ENCODE assay signal across 20 cellular contexts in genomic region chr10:62085821-62086220, GRCh38.
DNase-seq lines count a peak whose midpoint lies in the region; ATAC-seq and TF ChIP-seq lines count a peak whose summit lies in the region.
"Had no signal": no experiment of that assay in that cellular context is flagged by ENCODE, and none has a peak within 500 bp of the region (broad histone marks: within the 10 kb centered on the region; RNA-seq: fewer than 3 reads in every experiment).

No MANE protein-coding gene starts in this region.

- H3K4me3 Mint-ChIP-seq in activated CD4-positive, alpha-beta T cell treated with anti-CD3 and anti-CD28 coated beads, Interleukin-2, amount 10 ng/mL, durations not matched to agents 24 days and 14 days = no peak overlapping the region
- H3K4me3 Mint-ChIP-seq in stimulated activated effector memory CD8-positive, alpha-beta T cell treated with anti-CD3 and anti-CD28 coated beads, Interleukin-12 subunit alpha, Interleukin-12 subunit beta, amount 100 ng/mL, for 72 hours = no peak overlapping the region
- H3K4me3 Mint-ChIP-seq: CD4-positive, alpha-beta T cell had no signal

- peak overlapping the region; percentile 88 for H3K27ac Mint-ChIP-seq in activated CD4-positive, alpha-beta T cell treated with anti-CD3 and anti-CD28 coated beads, Interleukin-2, amount 10 ng/mL, durations not matched to agents 24 days and 14 days
- H3K27ac Mint-ChIP-seq in stimulated activated effector memory CD8-positive, alpha-beta T cell treated with anti-CD3 and anti-CD28 coated beads, Interleukin-12 subunit alpha, Interleukin-12 subunit beta, amount 100 ng/mL, for 72 hours = peak overlapping the region; percentile 38
- H3K27ac Mint-ChIP-seq: CD4-positive, alpha-beta T cell had no signal

- peak overlapping the region; percentile 40 for H3K9ac ChIP-seq in OCI-LY3 (ENCODE audit: low read length)

- no peak for DNase-seq in activated CD4-positive, alpha-beta T cell treated with anti-CD3 and anti-CD28 coated beads, Interleukin-2, amount 10 ng/mL, durations not matched to agents 24 days and 14 days
- no peak for DNase-seq in activated CD4-positive, alpha-beta T cell treated with anti-CD3 and anti-CD28 coated beads, Interleukin-2, amount 50 U/mL, for 4 hours
- no peak for DNase-seq in esophagus muscularis mucosa (ENCODE audit: extremely low spot score)
- DNase-seq in stimulated activated effector memory CD8-positive, alpha-beta T cell treated with anti-CD3 and anti-CD28 coated beads, Interleukin-12 subunit alpha, Interleukin-12 subunit beta, amount 100 ng/mL, for 72 hours (ENCODE audit: low spot score in 2 of 2) = peak in 1 of 2 donors; percentile 41
- DNase-seq in prostate gland (ENCODE audit: low spot score) = no peak
- no peak for DNase-seq in adrenal gland
- no peak for DNase-seq in NCI-H2171 (lab: John Stamatoyannopoulos, UW)
- DNase-seq: activated effector memory CD4-positive, alpha-beta T cell treated with anti-CD3 and anti-CD28 coated beads, Interleukin-2, amount 50 U/mL, for 16 hours; CD4-positive, alpha-beta T cell; heart left ventricle; islet precursor cell; mammary epithelial cell; MM.1S; NCI-H1930; NCI-H510A; SJCRH30; T1000 had no signal

- no peak overlapping the region for H2AFZ ChIP-seq in OCI-LY3 (ENCODE audit: low read depth, low read length)

- peaks cover 82% of the 10 kb centered on the region for H3K36me3 Mint-ChIP-seq in activated CD4-positive, alpha-beta T cell treated with anti-CD3 and anti-CD28 coated beads, Interleukin-2, amount 10 ng/mL, durations not matched to agents 24 days and 14 days (ENCODE audit: low read depth)
- peaks cover 100% of the 10 kb centered on the region for H3K36me3 Mint-ChIP-seq in stimulated activated effector memory CD8-positive, alpha-beta T cell treated with anti-CD3 and anti-CD28 coated beads, Interleukin-12 subunit alpha, Interleukin-12 subunit beta, amount 100 ng/mL, for 72 hours

- peaks cover 23% of the 10 kb centered on the region for H3K36me3 ChIP-seq in OCI-LY3 (replicated peaks; ENCODE audit: low read depth, low read length)
- H3K36me3 ChIP-seq in esophagus muscularis mucosa = peaks cover 7 to 54% (median 43%) of the 10 kb centered on the region in 4 donors
- peaks cover 1 to 2% of the 10 kb centered on the region in 2 donors for H3K36me3 ChIP-seq in prostate gland
- H3K36me3 ChIP-seq in adrenal gland (replicated peaks in 1 of 2) = peaks cover 0 to 29% of the 10 kb centered on the region in 2 donors
- H3K36me3 ChIP-seq: breast epithelium had no signal

- TF ChIP-seq CTCF in OCI-LY3 (IDR thresholded peaks at IDR 0.05; ENCODE audit: low read depth, low read length) (no peak), esophagus muscularis mucosa (IDR thresholded peaks at IDR 0.05) (no peak), prostate gland (IDR thresholded peaks at IDR 0.05) (no peak), adrenal gland (IDR thresholded peaks at IDR 0.05) (no peak)

- peaks cover 70% of the 10 kb centered on the region for H3K4me1 Mint-ChIP-seq in activated CD4-positive, alpha-beta T cell treated with anti-CD3 and anti-CD28 coated beads, Interleukin-2, amount 10 ng/mL, durations not matched to agents 24 days and 14 days
- H3K4me1 Mint-ChIP-seq in stimulated activated effector memory CD8-positive, alpha-beta T cell treated with anti-CD3 and anti-CD28 coated beads, Interleukin-12 subunit alpha, Interleukin-12 subunit beta, amount 100 ng/mL, for 72 hours = peaks cover 48% of the 10 kb centered on the region

- intact Hi-C loops in activated CD4-positive, alpha-beta T cell treated with anti-CD3 and anti-CD28 coated beads, Interleukin-2, amount 10 ng/mL, durations not matched to agents 24 days and 14 days (cut with micrococcal nuclease) = no loop called here
- intact Hi-C loops in esophagus muscularis mucosa (cut with DNase I) = no loop called here
- intact Hi-C loops in prostate gland (cut with DNase I) = no loop called here
- intact Hi-C loops in adrenal gland (cut with DNase I) = no loop called here

- WGBS in esophagus muscularis mucosa = 97% methylated on average over 2 of the region's 2 CpGs
- 97% methylated on average over 2 of the region's 2 CpGs for WGBS in prostate gland
- WGBS in adrenal gland, 4 donors = 94 to 99% (median 97%) methylated on average over 2 of the region's 2 CpGs

- TF ChIP-seq POLR2A in esophagus muscularis mucosa (IDR thresholded peaks at IDR 0.05; ENCODE audit: low read depth) (no peak), prostate gland (IDR thresholded peaks at IDR 0.05) (no peak), adrenal gland (IDR thresholded peaks at IDR 0.05) (no peak)

- ATAC-seq in stimulated activated effector memory CD8-positive, alpha-beta T cell treated with anti-CD3 and anti-CD28 coated beads, Interleukin-12 subunit alpha, Interleukin-12 subunit beta, amount 100 ng/mL, for 72 hours = no peak
- ATAC-seq: heart left ventricle, sciatic nerve had no signal

- no peaks in the 10 kb centered on the region for H4K20me1 ChIP-seq in OCI-LY3 (ENCODE audit: insufficient read depth, low read length)

- H3K27me3 Mint-ChIP-seq in activated CD4-positive, alpha-beta T cell treated with anti-CD3 and anti-CD28 coated beads, Interleukin-2, amount 10 ng/mL, durations not matched to agents 24 days and 14 days = no peaks in the 10 kb centered on the region
- H3K27me3 Mint-ChIP-seq: CD4-positive, alpha-beta T cell had no signal

- H3K27ac ChIP-seq in OCI-LY3 (ENCODE audit: low read length) (peak overlapping the region; percentile 97), esophagus muscularis mucosa (replicated peaks in 1 of 4) (peak overlapping the region in 3 of 4 donors; percentile 82 to 84 (median 83)), prostate gland (no peak overlapping the region), adrenal gland (no peak overlapping the region)
- H3K27ac ChIP-seq: SJCRH30 had no signal

- H3K79me2 ChIP-seq in OCI-LY3 (ENCODE audit: low read length) = peaks cover 9% of the 10 kb centered on the region

- no peaks in the 10 kb centered on the region for H3K27me3 ChIP-seq in OCI-LY3 (ENCODE audit: low read depth, low read length)
- H3K27me3 ChIP-seq in esophagus muscularis mucosa = no peaks in the 10 kb centered on the region
- H3K27me3 ChIP-seq in prostate gland (replicated peaks; ENCODE audit: insufficient read depth) = no peaks in the 10 kb centered on the region
- H3K27me3 ChIP-seq in adrenal gland = no peaks in the 10 kb centered on the region
- H3K27me3 ChIP-seq: breast epithelium, heart left ventricle, SJCRH30 had no signal

- no peaks in the 10 kb centered on the region for H3K9me3 ChIP-seq in OCI-LY3 (ENCODE audit: insufficient read depth, low read length)
- no peaks in the 10 kb centered on the region for H3K9me3 ChIP-seq in esophagus muscularis mucosa
- H3K9me3 ChIP-seq in prostate gland = no peaks in the 10 kb centered on the region
- no peaks in the 10 kb centered on the region for H3K9me3 ChIP-seq in adrenal gland (replicated peaks in 1 of 3)
- H3K9me3 ChIP-seq: breast epithelium, heart left ventricle, SJCRH30 had no signal

- peaks cover 3% of the 10 kb centered on the region for H3K9me3 Mint-ChIP-seq in activated CD4-positive, alpha-beta T cell treated with anti-CD3 and anti-CD28 coated beads, Interleukin-2, amount 10 ng/mL, durations not matched to agents 24 days and 14 days
- H3K9me3 Mint-ChIP-seq in stimulated activated effector memory CD8-positive, alpha-beta T cell treated with anti-CD3 and anti-CD28 coated beads, Interleukin-12 subunit alpha, Interleukin-12 subunit beta, amount 100 ng/mL, for 72 hours = no peaks in the 10 kb centered on the region
- H3K9me3 Mint-ChIP-seq: CD4-positive, alpha-beta T cell had no signal

- no peak for TF ChIP-seq EP300 in esophagus muscularis mucosa (IDR thresholded peaks at IDR 0.05)

- H3K4me3 ChIP-seq in OCI-LY3 (ENCODE audit: low read length) = no peak overlapping the region
- H3K4me3 ChIP-seq in esophagus muscularis mucosa = no peak overlapping the region
- H3K4me3 ChIP-seq in prostate gland = no peak overlapping the region
- no peak overlapping the region for H3K4me3 ChIP-seq in adrenal gland
- H3K4me3 ChIP-seq: breast epithelium, heart left ventricle, SJCRH30 had no signal

- peak overlapping the region; percentile 44 for H3K4me2 ChIP-seq in OCI-LY3 (ENCODE audit: low read length)

- H3K4me1 ChIP-seq in OCI-LY3 (ENCODE audit: low read length) = peaks cover 61% of the 10 kb centered on the region
- peaks cover 43 to 55% (median 48%) of the 10 kb centered on the region in 4 donors for H3K4me1 ChIP-seq in esophagus muscularis mucosa
- H3K4me1 ChIP-seq in prostate gland (replicated peaks) = peaks cover 17% of the 10 kb centered on the region
- peaks cover 20 to 44% of the 10 kb centered on the region in 2 donors for H3K4me1 ChIP-seq in adrenal gland (replicated peaks in 1 of 2)

Comparison
In these comparisons a context has a peak if more than half of its experiments do, and no peak if none do; other contexts are left out.
1. H3K27ac ChIP-seq: peak in OCI-LY3 (single experiment) and esophagus muscularis mucosa (3 of 4); none in prostate gland (0 of 2) and adrenal gland (0 of 5).